Comparison of ENCODE assay signal across 11 cellular contexts in genomic region chr3:186193534-186194450, GRCh38.
DNase-seq lines count a peak whose midpoint lies in the region; ATAC-seq and TF ChIP-seq lines count a peak whose summit lies in the region.
"Had no signal": no experiment of that assay in that cellular context is flagged by ENCODE, and none has a peak within 500 bp of the region (broad histone marks: within the 10 kb centered on the region; RNA-seq: fewer than 3 reads in every experiment).

No MANE protein-coding gene starts in this region.

- H3K27ac Mint-ChIP-seq in stimulated activated naive CD8-positive, alpha-beta T cell treated with anti-CD3 and anti-CD28 coated beads, Interleukin-15, Interleukin-2, amounts not matched to agents 100 ng/mL and 50 ng/mL, for 24 hours, result no peak overlapping the region
- H3K27ac Mint-ChIP-seq: activated naive CD4-positive, alpha-beta T cell treated with anti-CD3 and anti-CD28 coated beads, Interleukin-2, amount 50 U/mL, for 72 hours; immature natural killer cell had no signal

- no peak for TF ChIP-seq CTCF in coronary artery (IDR thresholded peaks at IDR 0.05)

- H3K36me3 Mint-ChIP-seq in stimulated activated naive CD8-positive, alpha-beta T cell treated with anti-CD3 and anti-CD28 coated beads, Interleukin-15, Interleukin-2, amounts not matched to agents 100 ng/mL and 50 ng/mL, for 24 hours (ENCODE audit: low read depth), result no peaks in the 10 kb centered on the region
- H3K36me3 Mint-ChIP-seq: activated naive CD4-positive, alpha-beta T cell treated with anti-CD3 and anti-CD28 coated beads, Interleukin-2, amount 50 U/mL, for 72 hours; immature natural killer cell had no signal

- no peaks in the 10 kb centered on the region for H3K9me3 Mint-ChIP-seq in stimulated activated naive CD8-positive, alpha-beta T cell treated with anti-CD3 and anti-CD28 coated beads, Interleukin-15, Interleukin-2, amounts not matched to agents 100 ng/mL and 50 ng/mL, for 24 hours
- H3K9me3 Mint-ChIP-seq: activated naive CD4-positive, alpha-beta T cell treated with anti-CD3 and anti-CD28 coated beads, Interleukin-2, amount 50 U/mL, for 72 hours; immature natural killer cell had no signal

- ATAC-seq in HG02981 (IDR thresholded peaks at IDR 0.05; ENCODE audit: unreplicated experiment), result no peak
- ATAC-seq in GM18873 (IDR thresholded peaks at IDR 0.05; ENCODE audit: low FRiP score, unreplicated experiment), result no peak
- ATAC-seq: HCT116 had no signal

- peaks cover 40% of the 10 kb centered on the region for H3K27me3 Mint-ChIP-seq in stimulated activated naive CD8-positive, alpha-beta T cell treated with anti-CD3 and anti-CD28 coated beads, Interleukin-15, Interleukin-2, amounts not matched to agents 100 ng/mL and 50 ng/mL, for 24 hours

- H3K4me3 ChIP-seq in coronary artery, result peak overlapping the region; percentile 20

- DNase-seq in NCI-H2227 (lab: John Stamatoyannopoulos, UW; ENCODE audit: unreplicated experiment) (peak; percentile 60), NCI-H2227 treated with DMSO at 0.1 percent for 48 hours (lab: John Stamatoyannopoulos, UW) (no peak), coronary artery (ENCODE audit: low spot score) (no peak), left kidney (ENCODE audit: low read depth, low spot score) (peak; percentile 82), NCI-H345 treated with DMSO at 0.1 percent for 48 hours (lab: John Stamatoyannopoulos, UW; ENCODE audit: unreplicated experiment) (no peak)
- DNase-seq: immature natural killer cell had no signal

- H3K4me1 Mint-ChIP-seq in stimulated activated naive CD8-positive, alpha-beta T cell treated with anti-CD3 and anti-CD28 coated beads, Interleukin-15, Interleukin-2, amounts not matched to agents 100 ng/mL and 50 ng/mL, for 24 hours (ENCODE audit: low read depth), result peaks cover 4% of the 10 kb centered on the region
- H3K4me1 Mint-ChIP-seq: immature natural killer cell had no signal

- H3K27ac ChIP-seq in coronary artery, result no peak overlapping the region

- H3K4me3 Mint-ChIP-seq in stimulated activated naive CD8-positive, alpha-beta T cell treated with anti-CD3 and anti-CD28 coated beads, Interleukin-15, Interleukin-2, amounts not matched to agents 100 ng/mL and 50 ng/mL, for 24 hours, result peak overlapping the region; percentile 9

Comparison
In these comparisons a context has a peak if more than half of its experiments do, and no peak if none do; other contexts are left out.
1. DNase-seq: peak in NCI-H2227 (single experiment) and left kidney (single experiment); none in NCI-H2227 treated with DMSO at 0.1 percent for 48 hours (single experiment), coronary artery (single experiment) and NCI-H345 treated with DMSO at 0.1 percent for 48 hours (single experiment).